In the genomic region with DNA sequence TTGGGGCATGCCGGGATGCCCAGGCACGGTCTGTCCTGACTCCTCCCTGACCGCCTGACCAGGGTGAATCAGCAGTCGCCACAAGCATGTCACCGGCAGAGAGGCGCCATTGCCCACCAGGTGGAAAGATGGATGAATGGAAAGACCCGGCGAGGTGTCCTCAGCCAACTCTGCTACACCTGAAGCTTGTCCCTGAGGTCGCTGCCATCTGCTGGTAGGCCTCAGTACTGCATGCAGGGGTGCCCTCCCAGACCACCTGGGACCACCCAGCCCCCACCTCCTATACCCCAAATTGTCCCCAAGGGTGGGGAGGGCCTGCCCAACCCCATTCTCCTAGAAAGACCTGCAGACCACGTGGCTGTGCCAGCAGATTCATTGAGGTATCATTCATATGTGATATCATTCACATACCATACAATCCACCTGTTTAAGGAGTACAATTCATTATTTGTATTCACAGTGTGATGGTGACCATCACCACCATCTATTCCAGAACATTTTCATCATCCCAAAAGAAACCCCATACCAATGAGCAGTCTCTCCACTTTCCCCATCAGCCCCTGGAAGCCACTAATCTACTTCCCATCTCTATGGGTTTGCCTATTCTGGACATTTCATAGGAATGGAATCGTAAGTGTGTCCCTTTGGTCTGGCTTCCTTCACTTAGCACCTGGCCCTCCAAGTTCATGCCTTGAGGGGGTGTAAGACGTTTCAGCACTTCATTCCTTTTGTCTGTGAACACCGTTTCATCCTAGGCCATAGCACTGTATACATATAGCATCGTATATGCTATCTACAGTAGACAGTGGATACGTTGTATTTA, we compare ENCODE assay signal across 9 cellular contexts. TPM values are rescaled to one million over a fixed set of nuclear protein-coding genes. Genes with fewer than 3 reads are reported as not detected.
DNase-seq lines count a peak whose midpoint lies in the region; ATAC-seq and TF ChIP-seq lines count a peak whose summit lies in the region.
"Had no signal": no experiment of that assay in that cellular context is flagged by ENCODE, and none has a peak within 500 bp of the region (broad histone marks: within the 10 kb centered on the region; RNA-seq: fewer than 3 reads in every experiment).

No MANE protein-coding gene starts in this region.

- CTCF ChIA-PET in Panc1 (lab: Charles Lee) = interaction anchor here (0.7 kb wide), 2 partner anchors 78 to 855 kb away, joined by 3 read pairs; no protein-coding TSS in a partner anchor

- H3K27me3 Mint-ChIP-seq in chondrocyte (ENCODE audit: low read depth) (peaks cover 15% of the 10 kb centered on the region), neural crest cell (ENCODE audit: low read depth) (no peaks in the 10 kb centered on the region)

- DNase-seq in GM13977 (ENCODE audit: low spot score) = peak; percentile 69
- peak; percentile 12 for DNase-seq in Panc1 (ENCODE audit: low read depth, low spot score)
- no peak for DNase-seq in chondrocyte (ENCODE audit: low spot score)
- DNase-seq in neural crest cell (ENCODE audit: low read depth, low spot score) = peak; percentile 58
- DNase-seq in COLO829 (ENCODE audit: low spot score) = no peak
- no peak for DNase-seq in HPDE6-E6E7 (ENCODE audit: extremely low spot score)

- in situ Hi-C loops in GM13977 (cut with MboI; ENCODE audit: low pct_unique_long_range_greater_than_20kb, low sequenced_read_pairs, unreplicated experiment) = no loop called here
- in situ Hi-C loops in Panc1 (cut with HindIII; ENCODE audit: low pct_unique_long_range_greater_than_20kb, low sequenced_read_pairs) = no loop called here

- ATAC-seq in Panc1 (no peak; the same call in 1 of the 2 replicates), GM19463 (IDR thresholded peaks at IDR 0.05; ENCODE audit: unreplicated experiment) (no peak)

- H3K36me3 Mint-ChIP-seq in chondrocyte (ENCODE audit: low read depth) (no peaks in the 10 kb centered on the region), neural crest cell (ENCODE audit: low read depth) (no peaks in the 10 kb centered on the region)

- H3K4me1 ChIP-seq in Panc1 (ENCODE audit: control insufficient read depth, insufficient read depth, low read length) = no peaks in the 10 kb centered on the region

- no peaks in the 10 kb centered on the region for H3K36me3 ChIP-seq in Panc1 (ENCODE audit: control insufficient read depth, insufficient read depth, low read length)

- H3K4me3 Mint-ChIP-seq in chondrocyte (ENCODE audit: unreplicated experiment) = no peak overlapping the region
- H3K4me3 Mint-ChIP-seq in neural crest cell = no peak overlapping the region

- no peak overlapping the region for H3K27ac ChIP-seq in Panc1 (ENCODE audit: low read length)

- H3K27ac Mint-ChIP-seq in chondrocyte (ENCODE audit: unreplicated experiment) = no peak overlapping the region
- no peak overlapping the region for H3K27ac Mint-ChIP-seq in neural crest cell (ENCODE audit: unreplicated experiment)

- H3K4me3 ChIP-seq in Panc1 (ENCODE audit: low read depth in 2 of 2, low read length in 2 of 2) = no peak overlapping the region

- peak; percentile 67 for TF ChIP-seq CTCF in GM13977 (IDR thresholded peaks at IDR 0.05; ENCODE audit: extremely low read depth, insufficient read depth, missing control alignments)
- peak; percentile 92 for TF ChIP-seq CTCF in Panc1 (IDR thresholded peaks at IDR 0.05)
- peak; percentile 89 for TF ChIP-seq CTCF in chondrocyte (IDR thresholded peaks at IDR 0.05)
- peak; percentile 77 for TF ChIP-seq CTCF in neural crest cell (conservative IDR thresholded peaks at IDR 0.05)

- no TSS peak for BruUV-seq in Panc1 (replicated peaks; lab: Mats Ljungman, UMichigan)

- H3K9me3 ChIP-seq in Panc1 (ENCODE audit: control insufficient read depth, insufficient read depth, low read depth, low read length) = no peaks in the 10 kb centered on the region

- H3K9me3 Mint-ChIP-seq in chondrocyte (ENCODE audit: low read depth) (no peaks in the 10 kb centered on the region), neural crest cell (no peaks in the 10 kb centered on the region)

- POLR2A ChIA-PET in Panc1 (lab: Charles Lee) = no interaction called here

- no peaks in the 10 kb centered on the region for H3K27me3 ChIP-seq in Panc1 (ENCODE audit: control insufficient read depth, insufficient read depth, low read length)

- H3K4me1 Mint-ChIP-seq in chondrocyte (ENCODE audit: low read depth) = no peaks in the 10 kb centered on the region
- H3K4me1 Mint-ChIP-seq in neural crest cell = no peaks in the 10 kb centered on the region

- intact Hi-C loops in Panc1 (cut with micrococcal nuclease; ENCODE audit: unreplicated experiment) = loop anchor here (5.0 kb wide), 1 partner anchor 99 kb away; the partner anchor contains the start of gene FGF19

RNA-seq across cellular contexts. Expression of gene FGF3, which starts 17.5 kb away (rescaled TPM):
- total RNA-seq in Panc1 (2021; ENCODE audit: unreplicated experiment) (not detected), chondrocyte (not detected in 3 replicates), neural crest cell (not detected in 2 replicates)
- not detected for polyA plus RNA-seq in Panc1 (2012; ENCODE audit: insufficient read length)
- total RNA-seq: myocyte; T-helper 1 cell treated with Interleukin-12 subunit alpha and Interleukin-12 subunit beta and Interleukin-4 antibody, amounts not matched to agents 30 ng/mL and 1 ng/mL, for 36 hours had no signal

RNA-seq across cellular contexts. Expression of gene FGF4, which starts 26.6 kb away (rescaled TPM):
- total RNA-seq in Panc1 (2021; ENCODE audit: unreplicated experiment) = not detected
- polyA plus RNA-seq in Panc1 (2012; ENCODE audit: insufficient read length) = not detected
- total RNA-seq in chondrocyte = not detected in 3 replicates
- not detected in 2 replicates for total RNA-seq in neural crest cell
- total RNA-seq: myocyte; T-helper 1 cell treated with Interleukin-12 subunit alpha and Interleukin-12 subunit beta and Interleukin-4 antibody, amounts not matched to agents 30 ng/mL and 1 ng/mL, for 36 hours had no signal

Comparison
In these comparisons a context has a peak if more than half of its experiments do, and no peak if none do; other contexts are left out.
1. DNase-seq: peak in GM13977 (single experiment), Panc1 (single experiment) and neural crest cell (single experiment); none in chondrocyte (single experiment), COLO829 (single experiment) and HPDE6-E6E7 (single experiment).
2. Peak in every context shown above with its lines, with median percentiles within 50 percentile points of each other: CTCF ChIP-seq.